Comparison of ENCODE assay signal across 1 cellular context in genomic region chr6:30717129-30717844, GRCh38.
A peak's percentile ranks its signal among the peaks of the same experiment; 100 is the strongest.
TF ChIP-seq lines count a peak whose summit lies in the region.

A gene with protein sequence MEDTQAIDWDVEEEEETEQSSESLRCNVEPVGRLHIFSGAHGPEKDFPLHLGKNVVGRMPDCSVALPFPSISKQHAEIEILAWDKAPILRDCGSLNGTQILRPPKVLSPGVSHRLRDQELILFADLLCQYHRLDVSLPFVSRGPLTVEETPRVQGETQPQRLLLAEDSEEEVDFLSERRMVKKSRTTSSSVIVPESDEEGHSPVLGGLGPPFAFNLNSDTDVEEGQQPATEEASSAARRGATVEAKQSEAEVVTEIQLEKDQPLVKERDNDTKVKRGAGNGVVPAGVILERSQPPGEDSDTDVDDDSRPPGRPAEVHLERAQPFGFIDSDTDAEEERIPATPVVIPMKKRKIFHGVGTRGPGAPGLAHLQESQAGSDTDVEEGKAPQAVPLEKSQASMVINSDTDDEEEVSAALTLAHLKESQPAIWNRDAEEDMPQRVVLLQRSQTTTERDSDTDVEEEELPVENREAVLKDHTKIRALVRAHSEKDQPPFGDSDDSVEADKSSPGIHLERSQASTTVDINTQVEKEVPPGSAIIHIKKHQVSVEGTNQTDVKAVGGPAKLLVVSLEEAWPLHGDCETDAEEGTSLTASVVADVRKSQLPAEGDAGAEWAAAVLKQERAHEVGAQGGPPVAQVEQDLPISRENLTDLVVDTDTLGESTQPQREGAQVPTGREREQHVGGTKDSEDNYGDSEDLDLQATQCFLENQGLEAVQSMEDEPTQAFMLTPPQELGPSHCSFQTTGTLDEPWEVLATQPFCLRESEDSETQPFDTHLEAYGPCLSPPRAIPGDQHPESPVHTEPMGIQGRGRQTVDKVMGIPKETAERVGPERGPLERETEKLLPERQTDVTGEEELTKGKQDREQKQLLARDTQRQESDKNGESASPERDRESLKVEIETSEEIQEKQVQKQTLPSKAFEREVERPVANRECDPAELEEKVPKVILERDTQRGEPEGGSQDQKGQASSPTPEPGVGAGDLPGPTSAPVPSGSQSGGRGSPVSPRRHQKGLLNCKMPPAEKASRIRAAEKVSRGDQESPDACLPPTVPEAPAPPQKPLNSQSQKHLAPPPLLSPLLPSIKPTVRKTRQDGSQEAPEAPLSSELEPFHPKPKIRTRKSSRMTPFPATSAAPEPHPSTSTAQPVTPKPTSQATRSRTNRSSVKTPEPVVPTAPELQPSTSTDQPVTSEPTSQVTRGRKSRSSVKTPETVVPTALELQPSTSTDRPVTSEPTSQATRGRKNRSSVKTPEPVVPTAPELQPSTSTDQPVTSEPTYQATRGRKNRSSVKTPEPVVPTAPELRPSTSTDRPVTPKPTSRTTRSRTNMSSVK (N-terminal part only) (minus strand): TSS chr6:30717281. CDS start chr6:30715175, 2,106 bp downstream.

TF ChIP-seq in HepG2, 621 proteins besides CTCF, POLR2A, EP300 and RAD21 (continued from another document and continues in another):
- TF ChIP-seq SRF (IDR thresholded peaks at IDR 0.05; ENCODE audit: low read depth, low read length), result peak; percentile 4; the same call in 1 of the 2 replicates
- no peak for TF ChIP-seq HOXD1 (CRISPR knock-in tag; IDR thresholded peaks at IDR 0.05)
- TF ChIP-seq PITX1 (CRISPR knock-in tag; IDR thresholded peaks at IDR 0.05), result peak; percentile 65
- TF ChIP-seq MAZ (IDR thresholded peaks at IDR 0.05; ENCODE audit: borderline replicate concordance, low read depth, low read length), result peak; percentile 41; the same call in 1 of the 2 replicates
- peak; percentile 92 for TF ChIP-seq MAZ (CRISPR knock-in tag; IDR thresholded peaks at IDR 0.05; ENCODE audit: low read depth)
- peak; percentile 88 for TF ChIP-seq FOXO1 (CRISPR knock-in tag; IDR thresholded peaks at IDR 0.05)
- peak; percentile 95 for TF ChIP-seq HOMEZ (CRISPR knock-in tag; IDR thresholded peaks at IDR 0.05; ENCODE audit: low read depth)
- TF ChIP-seq, protein P1, sequence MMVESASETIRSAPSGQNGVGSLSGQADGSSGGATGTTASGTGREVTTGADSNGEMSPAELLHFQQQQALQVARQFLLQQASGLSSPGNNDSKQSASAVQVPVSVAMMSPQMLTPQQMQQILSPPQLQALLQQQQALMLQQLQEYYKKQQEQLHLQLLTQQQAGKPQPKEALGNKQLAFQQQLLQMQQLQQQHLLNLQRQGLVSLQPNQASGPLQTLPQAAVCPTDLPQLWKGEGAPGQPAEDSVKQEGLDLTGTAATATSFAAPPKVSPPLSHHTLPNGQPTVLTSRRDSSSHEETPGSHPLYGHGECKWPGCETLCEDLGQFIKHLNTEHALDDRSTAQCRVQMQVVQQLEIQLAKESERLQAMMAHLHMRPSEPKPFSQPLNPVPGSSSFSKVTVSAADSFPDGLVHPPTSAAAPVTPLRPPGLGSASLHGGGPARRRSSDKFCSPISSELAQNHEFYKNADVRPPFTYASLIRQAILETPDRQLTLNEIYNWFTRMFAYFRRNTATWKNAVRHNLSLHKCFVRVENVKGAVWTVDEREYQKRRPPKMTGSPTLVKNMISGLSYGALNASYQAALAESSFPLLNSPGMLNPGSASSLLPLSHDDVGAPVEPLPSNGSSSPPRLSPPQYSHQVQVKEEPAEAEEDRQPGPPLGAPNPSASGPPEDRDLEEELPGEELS (CRISPR knock-in tag; IDR thresholded peaks at IDR 0.05), result peak; percentile 81
- peak; percentile 73; the same call in 1 of the 2 replicates for TF ChIP-seq ZBTB26 (CRISPR knock-in tag; IDR thresholded peaks at IDR 0.05; ENCODE audit: borderline replicate concordance)
- TF ChIP-seq ZNF17 (CRISPR knock-in tag; IDR thresholded peaks at IDR 0.05), result no peak
- TF ChIP-seq RBAK (CRISPR knock-in tag; IDR thresholded peaks at IDR 0.05), result no peak
- peak; percentile 97 for TF ChIP-seq HOXA9 (CRISPR knock-in tag; IDR thresholded peaks at IDR 0.05; ENCODE audit: borderline replicate concordance)
- TF ChIP-seq, protein P2, sequence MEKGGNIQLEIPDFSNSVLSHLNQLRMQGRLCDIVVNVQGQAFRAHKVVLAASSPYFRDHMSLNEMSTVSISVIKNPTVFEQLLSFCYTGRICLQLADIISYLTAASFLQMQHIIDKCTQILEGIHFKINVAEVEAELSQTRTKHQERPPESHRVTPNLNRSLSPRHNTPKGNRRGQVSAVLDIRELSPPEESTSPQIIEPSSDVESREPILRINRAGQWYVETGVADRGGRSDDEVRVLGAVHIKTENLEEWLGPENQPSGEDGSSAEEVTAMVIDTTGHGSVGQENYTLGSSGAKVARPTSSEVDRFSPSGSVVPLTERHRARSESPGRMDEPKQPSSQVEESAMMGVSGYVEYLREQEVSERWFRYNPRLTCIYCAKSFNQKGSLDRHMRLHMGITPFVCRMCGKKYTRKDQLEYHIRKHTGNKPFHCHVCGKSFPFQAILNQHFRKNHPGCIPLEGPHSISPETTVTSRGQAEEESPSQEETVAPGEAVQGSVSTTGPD (CRISPR knock-in tag; IDR thresholded peaks at IDR 0.05), result no peak
- peak; percentile 68; the same call in 1 of the 2 replicates for TF ChIP-seq ZNF329 (CRISPR knock-in tag; IDR thresholded peaks at IDR 0.05; ENCODE audit: low read depth)
- TF ChIP-seq DMTF1 (CRISPR knock-in tag; IDR thresholded peaks at IDR 0.05), result no peak
- no peak; the same call in 1 of the 2 replicates for TF ChIP-seq ZFP37 (CRISPR knock-in tag; IDR thresholded peaks at IDR 0.05; ENCODE audit: borderline replicate concordance)
- TF ChIP-seq ZNF607 (CRISPR knock-in tag; IDR thresholded peaks at IDR 0.05; ENCODE audit: borderline replicate concordance), result peak; percentile 78; the same call in 1 of the 2 replicates
- no peak; the same call in none of the 2 replicates for TF ChIP-seq ZNF12 (CRISPR knock-in tag; IDR thresholded peaks at IDR 0.05)
- peak; percentile 96 for TF ChIP-seq SP2 (CRISPR knock-in tag; IDR thresholded peaks at IDR 0.05)
- peak; percentile 81; the same call in 1 of the 2 replicates for TF ChIP-seq PAX8 (CRISPR knock-in tag; IDR thresholded peaks at IDR 0.05; ENCODE audit: borderline replicate concordance)
- no peak; the same call in none of the 2 replicates for TF ChIP-seq FLYWCH1 (CRISPR knock-in tag; IDR thresholded peaks at IDR 0.05)
- peak; percentile 90 for TF ChIP-seq ZNF780A (CRISPR knock-in tag; IDR thresholded peaks at IDR 0.05)
- TF ChIP-seq, protein P3, sequence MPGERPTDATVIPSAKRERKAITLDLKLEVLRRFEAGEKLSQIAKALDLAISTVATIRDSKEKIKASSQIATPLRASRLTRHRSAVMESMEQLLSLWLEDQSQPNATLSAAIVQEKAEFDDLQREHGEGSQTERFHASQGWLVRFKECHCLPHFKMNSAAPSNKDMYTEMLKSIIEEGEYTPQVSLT (CRISPR knock-in tag; IDR thresholded peaks at IDR 0.05; ENCODE audit: borderline replicate concordance, low read depth), result 0 out of 2 replicates have a peak, but pooled peaks have one; percentile 41
- peak; percentile 78 for TF ChIP-seq BCL6 (CRISPR knock-in tag; IDR thresholded peaks at IDR 0.05)
- no peak for TF ChIP-seq ZNF263 (CRISPR knock-in tag; IDR thresholded peaks at IDR 0.05)
- TF ChIP-seq SCMH1 (CRISPR knock-in tag; IDR thresholded peaks at IDR 0.05; ENCODE audit: borderline replicate concordance), result no peak
- peak; percentile 44 for TF ChIP-seq ZBTB38 (CRISPR knock-in tag; IDR thresholded peaks at IDR 0.05)
- no peak; the same call in 1 of the 2 replicates for TF ChIP-seq ZNF460 (CRISPR knock-in tag; IDR thresholded peaks at IDR 0.05; ENCODE audit: borderline replicate concordance)
- TF ChIP-seq ERF (CRISPR knock-in tag; IDR thresholded peaks at IDR 0.05), result peak; percentile 95
- TF ChIP-seq, protein P4, sequence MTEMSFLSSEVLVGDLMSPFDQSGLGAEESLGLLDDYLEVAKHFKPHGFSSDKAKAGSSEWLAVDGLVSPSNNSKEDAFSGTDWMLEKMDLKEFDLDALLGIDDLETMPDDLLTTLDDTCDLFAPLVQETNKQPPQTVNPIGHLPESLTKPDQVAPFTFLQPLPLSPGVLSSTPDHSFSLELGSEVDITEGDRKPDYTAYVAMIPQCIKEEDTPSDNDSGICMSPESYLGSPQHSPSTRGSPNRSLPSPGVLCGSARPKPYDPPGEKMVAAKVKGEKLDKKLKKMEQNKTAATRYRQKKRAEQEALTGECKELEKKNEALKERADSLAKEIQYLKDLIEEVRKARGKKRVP (CRISPR knock-in tag; IDR thresholded peaks at IDR 0.05), result peak in 1 of 2 experiments; percentile 86; a peak in 2 of 4 replicates
- no peak for TF ChIP-seq ATF5 (CRISPR knock-in tag; IDR thresholded peaks at IDR 0.05; ENCODE audit: low read depth)
- TF ChIP-seq HMGA1 (CRISPR knock-in tag; conservative IDR thresholded peaks at IDR 0.05), result no peak
- no peak; the same call in 1 of the 2 replicates for TF ChIP-seq EEA1 (CRISPR knock-in tag; IDR thresholded peaks at IDR 0.05; ENCODE audit: borderline replicate concordance)
- peak; percentile 93 for TF ChIP-seq ZBTB34 (CRISPR knock-in tag; IDR thresholded peaks at IDR 0.05)
- TF ChIP-seq, protein P5, sequence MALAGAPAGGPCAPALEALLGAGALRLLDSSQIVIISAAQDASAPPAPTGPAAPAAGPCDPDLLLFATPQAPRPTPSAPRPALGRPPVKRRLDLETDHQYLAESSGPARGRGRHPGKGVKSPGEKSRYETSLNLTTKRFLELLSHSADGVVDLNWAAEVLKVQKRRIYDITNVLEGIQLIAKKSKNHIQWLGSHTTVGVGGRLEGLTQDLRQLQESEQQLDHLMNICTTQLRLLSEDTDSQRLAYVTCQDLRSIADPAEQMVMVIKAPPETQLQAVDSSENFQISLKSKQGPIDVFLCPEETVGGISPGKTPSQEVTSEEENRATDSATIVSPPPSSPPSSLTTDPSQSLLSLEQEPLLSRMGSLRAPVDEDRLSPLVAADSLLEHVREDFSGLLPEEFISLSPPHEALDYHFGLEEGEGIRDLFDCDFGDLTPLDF (CRISPR knock-in tag; IDR thresholded peaks at IDR 0.05), result peak; percentile 100
- TF ChIP-seq, protein P6, sequence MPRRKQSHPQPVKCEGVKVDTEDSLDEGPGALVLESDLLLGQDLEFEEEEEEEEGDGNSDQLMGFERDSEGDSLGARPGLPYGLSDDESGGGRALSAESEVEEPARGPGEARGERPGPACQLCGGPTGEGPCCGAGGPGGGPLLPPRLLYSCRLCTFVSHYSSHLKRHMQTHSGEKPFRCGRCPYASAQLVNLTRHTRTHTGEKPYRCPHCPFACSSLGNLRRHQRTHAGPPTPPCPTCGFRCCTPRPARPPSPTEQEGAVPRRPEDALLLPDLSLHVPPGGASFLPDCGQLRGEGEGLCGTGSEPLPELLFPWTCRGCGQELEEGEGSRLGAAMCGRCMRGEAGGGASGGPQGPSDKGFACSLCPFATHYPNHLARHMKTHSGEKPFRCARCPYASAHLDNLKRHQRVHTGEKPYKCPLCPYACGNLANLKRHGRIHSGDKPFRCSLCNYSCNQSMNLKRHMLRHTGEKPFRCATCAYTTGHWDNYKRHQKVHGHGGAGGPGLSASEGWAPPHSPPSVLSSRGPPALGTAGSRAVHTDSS (CRISPR knock-in tag; conservative IDR thresholded peaks at IDR 0.05), result no peak; the same call in 1 of the 2 replicates
